1 cellular context compared by ENCODE assay signal in genomic region chr1:2523891-2524609, GRCh38.
TF ChIP-seq lines count a peak whose summit lies in the region.

No MANE protein-coding gene starts in this region.

TF ChIP-seq in IMR-90, 13 proteins besides CTCF, POLR2A, EP300 and RAD21 (continued from another document):
- no peak for TF ChIP-seq USF2 (IDR thresholded peaks at IDR 0.05; ENCODE audit: low read depth, low read length)
- TF ChIP-seq CEBPB (IDR thresholded peaks at IDR 0.05; ENCODE audit: low read depth, low read length): no peak
- TF ChIP-seq FOS (IDR thresholded peaks at IDR 0.05; ENCODE audit: low read depth, low read length): no peak
- TF ChIP-seq RCOR1 (IDR thresholded peaks at IDR 0.05; ENCODE audit: insufficient replicate concordance, low read length): no peak
- TF ChIP-seq SMC3 (IDR thresholded peaks at IDR 0.05; ENCODE audit: low read depth, low read length): no peak
- no peak for TF ChIP-seq CHD1 (IDR thresholded peaks at IDR 0.05; ENCODE audit: low read depth, low read length)
- TF ChIP-seq RFX5 (IDR thresholded peaks at IDR 0.05; ENCODE audit: low read depth, low read length): no peak
- no peak for TF ChIP-seq MXI1 (IDR thresholded peaks at IDR 0.05; ENCODE audit: borderline replicate concordance, low read depth, low read length)
- TF ChIP-seq NFE2L2 (IDR thresholded peaks at IDR 0.05; ENCODE audit: low read depth, low read length): no peak
- TF ChIP-seq ELK1 (IDR thresholded peaks at IDR 0.05; ENCODE audit: borderline replicate concordance, low read depth, low read length): no peak
- TF ChIP-seq BHLHE40 (IDR thresholded peaks at IDR 0.05; ENCODE audit: low read depth, low read length): no peak
